ENCODE assay signal across 18 cellular contexts in genomic region chr3:89699229-89699628, GRCh38.
DNase-seq lines count a peak whose midpoint lies in the region; ATAC-seq and TF ChIP-seq lines count a peak whose summit lies in the region.
"Had no signal": no experiment of that assay in that cellular context is flagged by ENCODE, and none has a peak within 500 bp of the region (broad histone marks: within the 10 kb centered on the region; RNA-seq: fewer than 3 reads in every experiment).

No MANE protein-coding gene starts in this region.

- H3K4me3 ChIP-seq in GM23338 (no peak overlapping the region), colonic mucosa (no peak overlapping the region), mucosa of rectum (ENCODE audit: low read length in 2 of 2) (no peak overlapping the region), spleen (no peak overlapping the region), suprapubic skin (no peak overlapping the region)
- H3K4me3 ChIP-seq: HAP-1, SJCRH30 had no signal

- peak overlapping the region; percentile 43; the same call in 1 of the 2 replicates for H2AFZ ChIP-seq in GM23338

- H3K9me3 Mint-ChIP-seq in GM23338 (peaks cover 26% of the 10 kb centered on the region), endothelial cell (ENCODE audit: unreplicated experiment) (no peaks in the 10 kb centered on the region)

- no peaks in the 10 kb centered on the region for H3K9me3 ChIP-seq in colonic mucosa
- no peaks in the 10 kb centered on the region for H3K9me3 ChIP-seq in mucosa of rectum (ENCODE audit: control insufficient read depth in 2 of 2, low read length in 2 of 2)
- peaks cover 0 to 45% (median 6%) of the 10 kb centered on the region in 8 donors for H3K9me3 ChIP-seq in spleen
- no peaks in the 10 kb centered on the region for H3K9me3 ChIP-seq in suprapubic skin
- H3K9me3 ChIP-seq: SJCRH30 had no signal

- intact Hi-C loops in colonic mucosa (cut with DNase I) (no loop called here), spleen (cut with DNase I; ENCODE audit: low total_unique reads) (no loop called here)

- TF ChIP-seq POLR2A in spleen (IDR thresholded peaks at IDR 0.05), result no peak
- no peak for TF ChIP-seq POLR2A in suprapubic skin (IDR thresholded peaks at IDR 0.05)

- 0 out of 2 replicates have a peak, but pooled peaks cover 5% of the 10 kb centered on the region for H3K9me2 ChIP-seq in GM23338 (ENCODE audit: insufficient read depth)

- H3K4me1 ChIP-seq in GM23338 (ENCODE audit: insufficient read depth) (no peaks in the 10 kb centered on the region), colonic mucosa (no peaks in the 10 kb centered on the region), mucosa of rectum (ENCODE audit: control insufficient read depth in 2 of 2, insufficient read depth in 2 of 2, low read length in 2 of 2) (peaks cover 4 to 30% of the 10 kb centered on the region in 2 donors), spleen (no peaks in the 10 kb centered on the region), suprapubic skin (no peaks in the 10 kb centered on the region)
- H3K4me1 ChIP-seq: HAP-1, SJCRH30 had no signal

- ATAC-seq in GM23338 (no peak), GM21528 (IDR thresholded peaks at IDR 0.05; ENCODE audit: low FRiP score, unreplicated experiment) (no peak)
- ATAC-seq: SK-N-SH treated with all-trans-retinoic acid at 6 μM for 48 hours had no signal

- H3K36me3 Mint-ChIP-seq in GM23338 (ENCODE audit: low read depth) (peaks cover 29% of the 10 kb centered on the region), endothelial cell (ENCODE audit: low read depth, unreplicated experiment) (peaks cover 3% of the 10 kb centered on the region)

- 77 to 90% (median 87%) methylated on average over 4 of the region's 4 CpGs for WGBS in spleen, 5 donors
- WGBS in suprapubic skin, result 85% methylated on average over 4 of the region's 4 CpGs

- no peak overlapping the region for H3K27ac ChIP-seq in GM23338 (ENCODE audit: low read depth)
- H3K27ac ChIP-seq in colonic mucosa, result peak overlapping the region; percentile 50
- peak overlapping the region; percentile 51 to 63 for H3K27ac ChIP-seq in mucosa of rectum (ENCODE audit: low read depth in 2 of 2, low read length in 2 of 2)
- no peak overlapping the region for H3K27ac ChIP-seq in spleen
- H3K27ac ChIP-seq in suprapubic skin, result no peak overlapping the region
- H3K27ac ChIP-seq: SJCRH30 had no signal

- H3K27me3 ChIP-seq in GM23338 (ENCODE audit: insufficient read depth) (no peaks in the 10 kb centered on the region), colonic mucosa (no peaks in the 10 kb centered on the region), mucosa of rectum (ENCODE audit: control insufficient read depth in 2 of 2, insufficient read depth in 2 of 2, low read length in 2 of 2) (no peaks in the 10 kb centered on the region), spleen (replicated peaks in 1 of 7) (no peaks in the 10 kb centered on the region), suprapubic skin (no peaks in the 10 kb centered on the region)
- H3K27me3 ChIP-seq: SJCRH30 had no signal

- TF ChIP-seq EP300 in suprapubic skin (IDR thresholded peaks at IDR 0.05), result no peak

- H3K9ac ChIP-seq in colonic mucosa (ENCODE audit: low read depth in 2 of 2, low read length in 2 of 2) (peak overlapping the region in 1 of 2 donors; percentile 40), mucosa of rectum (ENCODE audit: low read depth in 1 of 2, low read length in 2 of 2) (no peak overlapping the region)

- H3K27ac Mint-ChIP-seq in GM23338, result no peak overlapping the region
- H3K27ac Mint-ChIP-seq in endothelial cell (ENCODE audit: unreplicated experiment), result no peak overlapping the region
- H3K27ac Mint-ChIP-seq: HFFc6 had no signal

- TF ChIP-seq CTCF in GM23338 (conservative IDR thresholded peaks at IDR 0.05; ENCODE audit: low read depth in 2 of 2), result no peak
- no peak for TF ChIP-seq CTCF in colonic mucosa (IDR thresholded peaks at IDR 0.05)
- TF ChIP-seq CTCF in spleen (IDR thresholded peaks at IDR 0.05 in 8 of 11, conservative IDR thresholded peaks at IDR 0.05 in 3 of 11), result no peak
- TF ChIP-seq CTCF in suprapubic skin (IDR thresholded peaks at IDR 0.05), result no peak
- TF ChIP-seq CTCF in endothelial cell (IDR thresholded peaks at IDR 0.05; ENCODE audit: unreplicated experiment), result no peak

- DNase-seq in GM23338 (ENCODE audit: low spot score), result no peak
- DNase-seq in colonic mucosa, result peak; percentile 80
- DNase-seq in spleen, result peak; percentile 27
- DNase-seq in suprapubic skin (ENCODE audit: low spot score in 2 of 2), result no peak
- no peak for DNase-seq in endothelial cell (ENCODE audit: low spot score)
- DNase-seq: DMS79 treated with DMSO at 0.1 percent for 48 hours, GF-D8, GOT3, HFFc6, KBM-7, NCI-H2029, NCI-H446 treated with DMSO at 0.1 percent for 48 hours, NCI-H526 had no signal

- H3K36me3 ChIP-seq in GM23338 (ENCODE audit: insufficient read depth), result no peaks in the 10 kb centered on the region
- no peaks in the 10 kb centered on the region for H3K36me3 ChIP-seq in colonic mucosa
- no peaks in the 10 kb centered on the region for H3K36me3 ChIP-seq in mucosa of rectum (ENCODE audit: control insufficient read depth in 2 of 2, insufficient read depth in 2 of 2, low read length in 2 of 2)
- H3K36me3 ChIP-seq in spleen, result no peaks in the 10 kb centered on the region
- no peaks in the 10 kb centered on the region for H3K36me3 ChIP-seq in suprapubic skin
- H3K36me3 ChIP-seq: HAP-1, SJCRH30 had no signal

- H3K4me2 ChIP-seq in GM23338, result no peak overlapping the region

- H3K27me3 Mint-ChIP-seq in GM23338 (ENCODE audit: insufficient read depth, low read depth, poor library complexity), result no peaks in the 10 kb centered on the region
- H3K27me3 Mint-ChIP-seq in endothelial cell (ENCODE audit: unreplicated experiment), result peaks cover 6% of the 10 kb centered on the region

- H3K4me1 Mint-ChIP-seq in GM23338 (no peaks in the 10 kb centered on the region), endothelial cell (ENCODE audit: unreplicated experiment) (no peaks in the 10 kb centered on the region)

- H3K4me3 Mint-ChIP-seq in GM23338 (no peak overlapping the region), endothelial cell (ENCODE audit: unreplicated experiment) (no peak overlapping the region)
- H3K4me3 Mint-ChIP-seq: HFFc6 had no signal

- H3F3A ChIP-seq in GM23338 (replicated peaks; ENCODE audit: low read depth), result no peaks in the 10 kb centered on the region

- H4K20me1 ChIP-seq in GM23338 (replicated peaks; ENCODE audit: insufficient read depth), result no peaks in the 10 kb centered on the region

- H3K79me2 ChIP-seq in GM23338 (replicated peaks; ENCODE audit: insufficient read depth), result no peaks in the 10 kb centered on the region

TF ChIP-seq in GM23338, 12 proteins besides CTCF, POLR2A, EP300 and RAD21:
- TF ChIP-seq JUNB (IDR thresholded peaks at IDR 0.05; ENCODE audit: unreplicated experiment), result no peak
- no peak for TF ChIP-seq ZNF462 (CRISPR knock-in tag; IDR thresholded peaks at IDR 0.05)

Comparison
In these comparisons a context has a peak if more than half of its experiments do, and no peak if none do; other contexts are left out.
1. DNase-seq: peak in colonic mucosa (single experiment) and spleen (single experiment); none in GM23338 (single experiment), suprapubic skin (0 of 2) and endothelial cell (single experiment).
2. H3K27ac ChIP-seq: peak in colonic mucosa (single experiment) and mucosa of rectum (2 of 2); none in GM23338 (single experiment), spleen (0 of 8) and suprapubic skin (single experiment).